13 cellular contexts compared by ENCODE assay signal in the genomic region with DNA sequence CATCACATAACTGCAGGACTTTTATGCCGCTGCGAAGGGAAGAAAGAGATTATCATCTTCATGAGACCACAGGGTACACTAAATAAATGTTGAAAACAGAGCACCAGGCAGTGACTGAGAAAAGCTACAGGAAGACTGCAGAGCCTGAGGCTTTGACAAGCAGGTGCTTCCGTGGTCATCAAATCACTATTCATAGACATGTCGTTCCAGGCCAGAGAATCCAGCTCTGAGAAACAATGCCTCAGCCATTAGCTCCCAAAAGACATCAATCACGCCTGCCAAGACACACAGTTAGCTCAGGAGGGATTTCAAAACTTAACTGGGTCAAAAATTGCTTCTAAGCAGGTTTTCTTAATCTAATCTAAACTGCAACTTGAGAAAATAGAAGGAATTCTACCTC. TPM values are rescaled to one million over a fixed set of nuclear protein-coding genes. Genes with fewer than 3 reads are reported as not detected.
DNase-seq lines count a peak whose midpoint lies in the region; ATAC-seq and TF ChIP-seq lines count a peak whose summit lies in the region.
"Had no signal": no experiment of that assay in that cellular context is flagged by ENCODE, and none has a peak within 500 bp of the region (broad histone marks: within the 10 kb centered on the region; RNA-seq: fewer than 3 reads in every experiment).

No MANE protein-coding gene starts in this region.

- H3K9me3 ChIP-seq in BE2C = no peaks in the 10 kb centered on the region
- H3K9me3 ChIP-seq: esophagus muscularis mucosa had no signal

- no peak for TF ChIP-seq CTCF in GM12865 (IDR thresholded peaks at IDR 0.05; ENCODE audit: insufficient read depth, low read depth, low read length, missing control alignments)
- TF ChIP-seq CTCF in BE2C (IDR thresholded peaks at IDR 0.05; ENCODE audit: low read depth, low read length) = no peak

- H3K36me3 ChIP-seq in H7 (replicated peaks; ENCODE audit: control insufficient read depth, insufficient read depth, low read length) (no peaks in the 10 kb centered on the region), BE2C (no peaks in the 10 kb centered on the region)
- H3K36me3 ChIP-seq: esophagus muscularis mucosa had no signal

- H3K27me3 ChIP-seq in H7 (ENCODE audit: control insufficient read depth, insufficient read depth, low read length) = no peaks in the 10 kb centered on the region
- no peaks in the 10 kb centered on the region for H3K27me3 ChIP-seq in BE2C
- H3K27me3 ChIP-seq: esophagus muscularis mucosa had no signal

- H3K4me1 ChIP-seq in BE2C = no peaks in the 10 kb centered on the region
- H3K4me1 ChIP-seq: esophagus muscularis mucosa had no signal

- H3K4me3 ChIP-seq in GM12865 (ENCODE audit: low read depth, low read length) (no peak overlapping the region), H7 (ENCODE audit: insufficient read depth, low read depth, low read length) (no peak overlapping the region), BE2C (ENCODE audit: low read depth, low read length) (no peak overlapping the region)
- H3K4me3 ChIP-seq: esophagus muscularis mucosa had no signal

- DNase-seq in GM12865 (ENCODE audit: low read depth) (peak; percentile 59), NCI-H226 (peak; percentile 48), H7 (no peak), LoVo (ENCODE audit: low spot score) (no peak), BE2C (no peak), NOMO-1 (lab: John Stamatoyannopoulos, UW; ENCODE audit: unreplicated experiment in 2 of 2) (no peak)
- DNase-seq: activated CD4-positive, alpha-beta memory T cell treated with anti-CD3 and anti-CD28 coated beads for 36 hours; left cardiac atrium; posterior cingulate gyrus had no signal

- ATAC-seq in GM19463 (IDR thresholded peaks at IDR 0.05; ENCODE audit: unreplicated experiment) (peak; percentile 96), HG03108 (IDR thresholded peaks at IDR 0.05; ENCODE audit: unreplicated experiment) (peak; percentile 92)
- ATAC-seq: left cardiac atrium had no signal

RNA-seq across cellular contexts. Expression of a gene that starts 47.2 kb away (rescaled TPM):
- not detected in 2 replicates for total RNA-seq in H7 (2014; rRNA removed; shearing (Covaris generic))
- polyA plus RNA-seq in BE2C (2012; ENCODE audit: insufficient read depth, insufficient read length, low read depth) = not detected
- total RNA-seq: activated CD4-positive, alpha-beta memory T cell treated with anti-CD3 and anti-CD28 coated beads for 36 hours; astrocyte; esophagus muscularis mucosa; left cardiac atrium had no signal

Comparison
In these comparisons a context has a peak if more than half of its experiments do, and no peak if none do; other contexts are left out.
1. DNase-seq: peak in GM12865 (single experiment) and NCI-H226 (single experiment); none in H7 (single experiment), LoVo (single experiment), BE2C (single experiment) and NOMO-1 (0 of 2).